ENCODE assay signal across 8 cellular contexts in genomic region chr11:65182258-65183170, GRCh38. TPM values are rescaled to one million over a fixed set of nuclear protein-coding genes. Genes with fewer than 3 reads are reported as not detected.
DNase-seq lines count a peak whose midpoint lies in the region; ATAC-seq and TF ChIP-seq lines count a peak whose summit lies in the region.

No MANE protein-coding gene starts in this region.

- H3K27ac ChIP-seq in PC-3 (ENCODE audit: low read length) (peak overlapping the region; percentile 69), coronary artery (peak overlapping the region; percentile 80 to 96)

- DNase-seq in stimulated activated naive CD8-positive, alpha-beta T cell treated with anti-CD3 and anti-CD28 coated beads, Interleukin-15, Interleukin-2, amounts not matched to agents 100 U/mL and 50 U/mL, for 24 hours = no peak
- DNase-seq in PC-3 = peak; percentile 54
- DNase-seq in coronary artery (ENCODE audit: low spot score) = no peak
- DNase-seq in lung microvascular endothelial cell (ENCODE audit: low read depth in 2 of 2) = peak; percentile 40 to 60
- DNase-seq in ureter (ENCODE audit: low spot score) = peak; percentile 73
- DNase-seq in activated effector memory CD4-positive, alpha-beta T cell treated with Interleukin-2 at 50 U/mL for 16 hours = no peak

- no peak for ATAC-seq in stimulated activated naive CD8-positive, alpha-beta T cell treated with anti-CD3 and anti-CD28 coated beads, Interleukin-15, Interleukin-2, amounts not matched to agents 100 U/mL and 50 U/mL, for 24 hours
- peak; percentile 48 for ATAC-seq in PC-3
- no peak for ATAC-seq in GM18511 (IDR thresholded peaks at IDR 0.05; ENCODE audit: unreplicated experiment)

- H3K4me2 ChIP-seq in PC-3 (ENCODE audit: low read length) = peak overlapping the region; percentile 99

- no peaks in the 10 kb centered on the region for H3K27me3 ChIP-seq in PC-3 (ENCODE audit: low read length)

- H3K36me3 Mint-ChIP-seq in stimulated activated naive CD8-positive, alpha-beta T cell treated with anti-CD3 and anti-CD28 coated beads, Interleukin-15, Interleukin-2, amounts not matched to agents 100 ng/mL and 50 ng/mL, for 24 hours (ENCODE audit: low read depth) = no peaks in the 10 kb centered on the region

- no peaks in the 10 kb centered on the region for H3K9me2 ChIP-seq in PC-3 (replicated peaks; ENCODE audit: low read length)

- peaks cover 4% of the 10 kb centered on the region; the same call in 1 of the 2 replicates for H4K20me1 ChIP-seq in PC-3 (ENCODE audit: low read length)

- peak overlapping the region; percentile 86 for H3K4me3 Mint-ChIP-seq in stimulated activated naive CD8-positive, alpha-beta T cell treated with anti-CD3 and anti-CD28 coated beads, Interleukin-15, Interleukin-2, amounts not matched to agents 100 ng/mL and 50 ng/mL, for 24 hours

- BruUV-seq in PC-3 (replicated peaks; lab: Mats Ljungman, UMichigan) = TSS peak; percentile 34

- H3K9me3 ChIP-seq in PC-3 (ENCODE audit: low read length) = no peaks in the 10 kb centered on the region

- POLR2A ChIA-PET in PC-3 (lab: Charles Lee; ENCODE audit: unreplicated experiment) = interaction anchor here (0.6 to 2.0 kb wide), 3 partner anchors 28 to 71 kb away, joined by 3 to 12 read pairs (median 3); partner anchors contain the start of genes SYVN1 and TM7SF2

- peak overlapping the region; percentile 92 for H3K4me3 ChIP-seq in PC-3 (ENCODE audit: low read length)
- H3K4me3 ChIP-seq in coronary artery = peak overlapping the region; percentile 87

- H3K9me3 Mint-ChIP-seq in stimulated activated naive CD8-positive, alpha-beta T cell treated with anti-CD3 and anti-CD28 coated beads, Interleukin-15, Interleukin-2, amounts not matched to agents 100 ng/mL and 50 ng/mL, for 24 hours = no peaks in the 10 kb centered on the region

- no peaks in the 10 kb centered on the region for H3K27me3 Mint-ChIP-seq in stimulated activated naive CD8-positive, alpha-beta T cell treated with anti-CD3 and anti-CD28 coated beads, Interleukin-15, Interleukin-2, amounts not matched to agents 100 ng/mL and 50 ng/mL, for 24 hours

- H2AFZ ChIP-seq in PC-3 (ENCODE audit: low read length) = peak overlapping the region; percentile 66

- intact Hi-C loops in PC-3 (cut with micrococcal nuclease) = loop anchor here (1.0 to 10.0 kb wide), 2 partner anchors 47 to 132 kb away; partner anchors contain the start of gene CDC42EP2

- H3F3A ChIP-seq in PC-3 (ENCODE audit: low read length, unreplicated experiment) = no peaks in the 10 kb centered on the region

- H3K9ac ChIP-seq in PC-3 (ENCODE audit: low read length) = peak overlapping the region; percentile 87

- no peak for TF ChIP-seq CTCF in PC-3 (conservative IDR thresholded peaks at IDR 0.05; ENCODE audit: low read depth, low read length)
- TF ChIP-seq CTCF in coronary artery (IDR thresholded peaks at IDR 0.05) = no peak

- peak overlapping the region; percentile 65 for H3K27ac Mint-ChIP-seq in stimulated activated naive CD8-positive, alpha-beta T cell treated with anti-CD3 and anti-CD28 coated beads, Interleukin-15, Interleukin-2, amounts not matched to agents 100 ng/mL and 50 ng/mL, for 24 hours

- H3K4me1 ChIP-seq in PC-3 (ENCODE audit: insufficient read depth, low read length) = peaks cover 27% of the 10 kb centered on the region

- H3K4me1 Mint-ChIP-seq in stimulated activated naive CD8-positive, alpha-beta T cell treated with anti-CD3 and anti-CD28 coated beads, Interleukin-15, Interleukin-2, amounts not matched to agents 100 ng/mL and 50 ng/mL, for 24 hours (ENCODE audit: low read depth) = peaks cover 12% of the 10 kb centered on the region

- CTCF ChIA-PET in PC-3 (lab: Charles Lee) = interaction anchor here (0.6 kb wide), 1 partner anchor 65 kb away, joined by 3 read pairs; no protein-coding TSS in a partner anchor

- peaks cover 68% of the 10 kb centered on the region for H3K79me2 ChIP-seq in PC-3 (ENCODE audit: low read length)

- peaks cover 27% of the 10 kb centered on the region for H3K36me3 ChIP-seq in PC-3 (ENCODE audit: low read depth, low read length)

RNA-seq across cellular contexts. Expression of gene CAPN1, which starts 0.8 kb away (rescaled TPM):
- total RNA-seq in PC-3 (2014; rRNA removed) (307 and 407 TPM in 2 replicates), lung microvascular endothelial cell (60.9 and 80.2 TPM in 2 replicates), ureter (598 TPM)

RNA-seq across cellular contexts. Expression of gene SPDYC, which starts 12.5 kb away (rescaled TPM):
- total RNA-seq in PC-3 (2014; rRNA removed) (not detected in 2 replicates), lung microvascular endothelial cell (not detected in 2 replicates), ureter (not detected)

RNA-seq across cellular contexts. Expression of gene SYVN1, which starts 48.2 kb away (rescaled TPM):
- total RNA-seq in PC-3 (2014; rRNA removed) = 22.3 and 33.2 TPM in 2 replicates
- 4.1 and 10.1 TPM in 2 replicates for total RNA-seq in lung microvascular endothelial cell
- total RNA-seq in ureter = 76.2 TPM

Comparison
In these comparisons a context has a peak if more than half of its experiments do, and no peak if none do; other contexts are left out.
1. DNase-seq: peak in PC-3 (single experiment), lung microvascular endothelial cell (2 of 2) and ureter (single experiment); none in stimulated activated naive CD8-positive, alpha-beta T cell treated with anti-CD3 and anti-CD28 coated beads, Interleukin-15, Interleukin-2, amounts not matched to agents 100 U/mL and 50 U/mL, for 24 hours (single experiment), coronary artery (single experiment) and activated effector memory CD4-positive, alpha-beta T cell treated with Interleukin-2 at 50 U/mL for 16 hours (single experiment).